In genomic region chr16:48511071-48511540, GRCh38 we compare ENCODE assay signal across 10 cellular contexts.
DNase-seq lines count a peak whose midpoint lies in the region; ATAC-seq and TF ChIP-seq lines count a peak whose summit lies in the region.
"Had no signal": no experiment of that assay in that cellular context is flagged by ENCODE, and none has a peak within 500 bp of the region (broad histone marks: within the 10 kb centered on the region; RNA-seq: fewer than 3 reads in every experiment).

No MANE protein-coding gene starts in this region.

- CTCF ChIA-PET in HCT116 (lab: Charles Lee) = no interaction called here

- peaks cover 4% of the 10 kb centered on the region for H3K27me3 Mint-ChIP-seq in brain
- H3K27me3 Mint-ChIP-seq: activated naive CD4-positive, alpha-beta T cell treated with anti-CD3 and anti-CD28 coated beads, Interleukin-2, amount 50 U/mL, for 24 hours had no signal

- no peaks in the 10 kb centered on the region for H3F3A ChIP-seq in smooth muscle cell (ENCODE audit: low read depth)

- TF ChIP-seq POLR2A in HCT116 (IDR thresholded peaks at IDR 0.05; ENCODE audit: borderline replicate concordance, extremely low read depth, insufficient read depth, insufficient read length) = no peak
- no peak for TF ChIP-seq POLR2A in uterus (IDR thresholded peaks at IDR 0.05)

- TF ChIP-seq RAD21 in HCT116 (IDR thresholded peaks at IDR 0.05; ENCODE audit: low read depth) = no peak

- H3K4me1 Mint-ChIP-seq in brain = peaks cover 5% of the 10 kb centered on the region
- H3K4me1 Mint-ChIP-seq: activated naive CD4-positive, alpha-beta T cell treated with anti-CD3 and anti-CD28 coated beads, Interleukin-2, amount 50 U/mL, for 24 hours; naive thymus-derived CD4-positive, alpha-beta T cell had no signal

- RAD21 ChIA-PET in HCT116 (lab: Charles Lee; ENCODE audit: low non-redundant PET in 1 of 2, low total read pairs in 2 of 2, uncharacterized antibody in 2 of 2, unreplicated experiment in 2 of 2) = no interaction called here

- H4K20me1 ChIP-seq in HCT116 (ENCODE audit: insufficient read depth) = no peaks in the 10 kb centered on the region
- H4K20me1 ChIP-seq in smooth muscle cell (ENCODE audit: low read depth) = no peaks in the 10 kb centered on the region

- H3K9me3 Mint-ChIP-seq in brain = peaks cover 0 to 13% (median 7%) of the 10 kb centered on the region in 5 experiments
- H3K9me3 Mint-ChIP-seq: activated naive CD4-positive, alpha-beta T cell treated with anti-CD3 and anti-CD28 coated beads, Interleukin-2, amount 50 U/mL, for 24 hours had no signal

- H3K27ac Mint-ChIP-seq in brain = peak overlapping the region in 3 of 5 experiments; percentile 33 to 59 (median 38)
- H3K27ac Mint-ChIP-seq: activated naive CD4-positive, alpha-beta T cell treated with anti-CD3 and anti-CD28 coated beads, Interleukin-2, amount 50 U/mL, for 24 hours had no signal

- POLR2A ChIA-PET in HCT116 (lab: Charles Lee) = no interaction called here

- WGBS in smooth muscle cell (ENCODE audit: low lambda C conversion rate) = 47% methylated on average over 8 of the region's 8 CpGs

- no peak overlapping the region for H3K9ac ChIP-seq in HCT116 (ENCODE audit: low read length)
- H3K9ac ChIP-seq in smooth muscle cell (ENCODE audit: low read depth) = peak overlapping the region; percentile 75

- H3K9me2 ChIP-seq in HCT116 (ENCODE audit: insufficient read depth) = no peaks in the 10 kb centered on the region

- TF ChIP-seq CTCF in HCT116 (IDR thresholded peaks at IDR 0.05 in 2 of 3, conservative IDR thresholded peaks at IDR 0.05 in 1 of 3; ENCODE audit: borderline replicate concordance in 1 of 3, insufficient read depth in 1 of 3, low read depth in 2 of 3, low read length in 2 of 3) (no peak), brain (conservative IDR thresholded peaks at IDR 0.05) (no peak), left lung (IDR thresholded peaks at IDR 0.05) (no peak), smooth muscle cell (IDR thresholded peaks at IDR 0.05; ENCODE audit: borderline replicate concordance, insufficient read depth, poor library complexity, severe bottlenecking) (no peak), uterus (IDR thresholded peaks at IDR 0.05) (no peak)

- BruUV-seq in HCT116 (replicated peaks; lab: Mats Ljungman, UMichigan) = no TSS peak

- H3K79me2 ChIP-seq in HCT116 (ENCODE audit: insufficient read depth, low read length) (no peaks in the 10 kb centered on the region), smooth muscle cell (ENCODE audit: low read depth) (no peaks in the 10 kb centered on the region)

- no peak overlapping the region for H3K4me3 Mint-ChIP-seq in brain
- H3K4me3 Mint-ChIP-seq: activated naive CD4-positive, alpha-beta T cell treated with anti-CD3 and anti-CD28 coated beads, Interleukin-2, amount 50 U/mL, for 24 hours; naive thymus-derived CD4-positive, alpha-beta T cell had no signal

- H2AFZ ChIP-seq in HCT116 (ENCODE audit: low read depth, low read length, poor library complexity, severe bottlenecking) (no peak overlapping the region), smooth muscle cell (ENCODE audit: low read depth) (no peak overlapping the region)

- H3K9me3 ChIP-seq in HCT116 (ENCODE audit: control insufficient read depth in 1 of 2, insufficient read depth in 1 of 2, low read depth in 1 of 2, low read length in 2 of 2) = no peaks in the 10 kb centered on the region
- H3K9me3 ChIP-seq in left lung = peaks cover 0 to 7% of the 10 kb centered on the region in 2 donors
- no peaks in the 10 kb centered on the region for H3K9me3 ChIP-seq in smooth muscle cell (replicated peaks; ENCODE audit: low read depth)
- no peaks in the 10 kb centered on the region for H3K9me3 ChIP-seq in uterus

- DNase-seq in HCT116 (ENCODE audit: low read depth, low spot score) (no peak), left lung (peak in 1 of 2 donors; percentile 32), smooth muscle cell (lab: John Stamatoyannopoulos, UW; ENCODE audit: unreplicated experiment) (no peak), iPS-NIHi7 (ENCODE audit: extremely low spot score) (no peak), T-helper 9 cell (no peak), uterus (no peak)
- DNase-seq: naive thymus-derived CD4-positive, alpha-beta T cell; NCI-H1436 treated with DMSO at 0.1 percent for 48 hours had no signal

- H3K36me3 Mint-ChIP-seq in brain = no peaks in the 10 kb centered on the region
- H3K36me3 Mint-ChIP-seq: activated naive CD4-positive, alpha-beta T cell treated with anti-CD3 and anti-CD28 coated beads, Interleukin-2, amount 50 U/mL, for 24 hours had no signal

- no peak for ATAC-seq in HCT116
- peak; percentile 62 for ATAC-seq in left lung
- ATAC-seq: naive thymus-derived CD4-positive, alpha-beta T cell had no signal

- no peaks in the 10 kb centered on the region for H3K36me3 ChIP-seq in HCT116 (ENCODE audit: control insufficient read depth in 1 of 2, insufficient read depth in 2 of 2, low read length in 2 of 2)
- no peaks in the 10 kb centered on the region for H3K36me3 ChIP-seq in left lung
- H3K36me3 ChIP-seq in smooth muscle cell (ENCODE audit: low read depth) = no peaks in the 10 kb centered on the region
- H3K36me3 ChIP-seq in uterus = no peaks in the 10 kb centered on the region

- H3K4me1 ChIP-seq in HCT116 (ENCODE audit: control insufficient read depth in 1 of 2, insufficient read depth in 2 of 2, low read length in 2 of 2) = peaks cover 0 to 14% of the 10 kb centered on the region in 2 experiments; a peak in 2 of 4 replicates
- no peaks in the 10 kb centered on the region for H3K4me1 ChIP-seq in left lung
- no peaks in the 10 kb centered on the region for H3K4me1 ChIP-seq in smooth muscle cell (ENCODE audit: low read depth)
- H3K4me1 ChIP-seq in uterus = no peaks in the 10 kb centered on the region

- H3K4me3 ChIP-seq in HCT116 (replicated peaks in 1 of 2; ENCODE audit: low read depth in 1 of 2, low read length in 2 of 2) (no peak overlapping the region), left lung (no peak overlapping the region), smooth muscle cell (no peak overlapping the region), uterus (no peak overlapping the region)

- peak overlapping the region; percentile 8; the same call in 1 of the 2 replicates for H3K4me2 ChIP-seq in HCT116 (ENCODE audit: low read length)
- H3K4me2 ChIP-seq in smooth muscle cell = peak overlapping the region; percentile 58

- H3K27ac ChIP-seq in HCT116 (ENCODE audit: low read depth, low read length) = no peak overlapping the region
- peak overlapping the region in 1 of 2 donors; percentile 26 for H3K27ac ChIP-seq in left lung
- H3K27ac ChIP-seq in smooth muscle cell (ENCODE audit: low read depth) = peak overlapping the region; percentile 96
- H3K27ac ChIP-seq in uterus = no peak overlapping the region

- intact Hi-C loops in HCT116 (cut with micrococcal nuclease) (no loop called here), left lung (cut with DNase I) (no loop called here), uterus (cut with DNase I; ENCODE audit: low total_unique reads) (no loop called here)

- no peaks in the 10 kb centered on the region for H3K27me3 ChIP-seq in HCT116 (ENCODE audit: insufficient read depth, low read length)
- H3K27me3 ChIP-seq in left lung = no peaks in the 10 kb centered on the region
- H3K27me3 ChIP-seq in smooth muscle cell (ENCODE audit: low read depth) = no peaks in the 10 kb centered on the region
- no peaks in the 10 kb centered on the region for H3K27me3 ChIP-seq in uterus

TF ChIP-seq in HCT116, 20 proteins besides CTCF, POLR2A, EP300 and RAD21:
- TF ChIP-seq ZFX (IDR thresholded peaks at IDR 0.05) (no peak), YY1 (IDR thresholded peaks at IDR 0.05; ENCODE audit: extremely low read depth, insufficient replicate concordance, low read depth, low read length) (no peak), SP1 (IDR thresholded peaks at IDR 0.05; ENCODE audit: low read depth) (no peak), EGR1 (IDR thresholded peaks at IDR 0.05; ENCODE audit: low read depth) (no peak), ZBTB33 (IDR thresholded peaks at IDR 0.05; ENCODE audit: extremely low read depth, insufficient replicate concordance, low read length) (no peak)
